14 cellular contexts compared by ENCODE assay signal in the genomic region with DNA sequence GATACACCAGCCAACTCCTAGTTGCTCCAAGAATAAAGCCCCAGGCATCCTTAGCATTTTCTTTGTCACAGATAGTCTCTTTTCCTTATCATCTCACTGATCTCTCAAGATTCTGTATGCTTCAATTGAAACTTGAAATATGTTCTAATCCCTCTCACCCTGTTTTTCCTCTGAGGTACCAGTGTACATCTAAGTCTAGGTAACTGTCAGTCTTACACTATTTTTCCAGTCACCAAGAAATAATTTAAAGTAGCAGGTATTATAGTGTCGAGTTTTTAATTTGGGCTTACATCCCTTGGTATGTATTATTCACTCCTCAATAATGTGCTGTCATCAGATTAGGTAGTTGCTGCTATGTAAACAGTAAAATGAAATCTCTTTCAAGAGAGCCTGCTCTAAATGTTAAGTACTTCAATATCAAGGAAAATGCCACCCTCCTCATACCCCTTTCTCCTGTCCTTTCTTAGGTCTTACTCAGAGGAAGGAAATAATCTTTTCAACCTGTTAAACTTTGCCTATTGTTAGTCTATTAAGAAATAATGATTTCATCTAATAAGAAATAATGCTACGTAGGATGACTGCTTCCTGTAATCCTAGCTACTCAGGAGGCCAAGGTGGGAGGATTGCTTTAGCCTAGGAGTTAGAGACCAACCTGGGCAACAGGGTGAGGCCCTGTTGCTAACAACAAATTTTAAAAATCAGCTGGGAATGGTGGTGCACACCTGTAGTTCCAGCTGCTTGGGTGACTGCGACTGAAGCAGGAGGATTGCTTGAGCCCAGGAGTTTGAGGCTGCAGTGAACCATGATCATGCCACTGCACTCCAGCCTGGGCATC. TPM values are rescaled to one million over a fixed set of nuclear protein-coding genes. Genes with fewer than 3 reads are reported as not detected.
DNase-seq lines count a peak whose midpoint lies in the region; TF ChIP-seq lines count a peak whose summit lies in the region.
"Had no signal": no experiment of that assay in that cellular context is flagged by ENCODE, and none has a peak within 500 bp of the region (broad histone marks: within the 10 kb centered on the region; RNA-seq: fewer than 3 reads in every experiment).

No MANE protein-coding gene starts in this region.

- no peak for TF ChIP-seq CTCF in mammary epithelial cell (conservative IDR thresholded peaks at IDR 0.05 in 1 of 2, IDR thresholded peaks at IDR 0.05 in 1 of 2; ENCODE audit: extremely low read depth in 1 of 2, insufficient read depth in 1 of 2, low read depth in 1 of 2, low read length in 2 of 2)
- TF ChIP-seq CTCF in mesothelial cell of epicardium (IDR thresholded peaks at IDR 0.05; ENCODE audit: unreplicated experiment) = no peak

- peaks cover 54% of the 10 kb centered on the region for H3K4me1 ChIP-seq in ACC112 (ENCODE audit: control insufficient read depth, insufficient read depth, low read length, unreplicated experiment)
- H3K4me1 ChIP-seq in mammary epithelial cell (ENCODE audit: insufficient read depth, low read length) = peaks cover 39% of the 10 kb centered on the region

- BruUV-seq in mammary epithelial cell (replicated peaks; lab: Mats Ljungman, UMichigan) = no TSS peak

- peak overlapping the region; percentile 20 for H3K4me2 ChIP-seq in mammary epithelial cell (ENCODE audit: insufficient read depth, low read depth, low read length)
- H3K4me2 ChIP-seq: BLaER1 treated with 17β-estradiol and CSF1 and Interleukin-3, amounts not matched to agents 10 nM and 100 nM had no signal

- in situ Hi-C loops in mammary epithelial cell (cut with MboI; ENCODE audit: low sequenced_read_pairs in 2 of 2) = no loop called here

- H3K4me3 ChIP-seq in ACC112 (ENCODE audit: low read depth, low read length) (peak overlapping the region; percentile 32; the same call in 1 of the 2 replicates), mammary epithelial cell (replicated peaks in 1 of 3; ENCODE audit: insufficient read depth in 1 of 3, low read depth in 2 of 3, low read length in 3 of 3) (no peak overlapping the region)
- H3K4me3 ChIP-seq: BLaER1 treated with 17β-estradiol and CSF1 and Interleukin-3, amounts not matched to agents 10 nM and 100 nM; vagina had no signal

- no peaks in the 10 kb centered on the region for H4K20me1 ChIP-seq in mammary epithelial cell (ENCODE audit: insufficient read depth, low read length)

- H3K9me3 ChIP-seq in mammary epithelial cell (replicated peaks; ENCODE audit: insufficient read depth, low read length) = no peaks in the 10 kb centered on the region
- H3K9me3 ChIP-seq: BLaER1 treated with 17β-estradiol and CSF1 and Interleukin-3, amounts not matched to agents 10 nM and 100 nM; vagina had no signal

- dilution Hi-C loops in mammary epithelial cell (cut with HindIII; ENCODE audit: low sequenced_read_pairs) = no loop called here

- peaks cover 12% of the 10 kb centered on the region for H3K36me3 Mint-ChIP-seq in mesothelial cell of epicardium
- peaks cover 11% of the 10 kb centered on the region for H3K36me3 Mint-ChIP-seq in activated CD4-positive, alpha-beta T cell treated with anti-CD3 and anti-CD28 coated beads, Interleukin-2, amount 10 ng/mL, durations not matched to agents 24 days and 14 days (ENCODE audit: low read depth)

- H3K36me3 ChIP-seq in ACC112 (ENCODE audit: insufficient read depth, low read length) (peaks cover 9% of the 10 kb centered on the region; the same call in 1 of the 2 replicates), mammary epithelial cell (ENCODE audit: insufficient read depth, low read length) (peaks cover 6% of the 10 kb centered on the region)
- H3K36me3 ChIP-seq: vagina had no signal

- DNase-seq in HT1080 (ENCODE audit: low read depth) (peak; percentile 58), mammary epithelial cell (peak; percentile 20), mesothelial cell of epicardium (ENCODE audit: low spot score in 2 of 2, unreplicated experiment in 2 of 2) (no peak), activated gamma-delta T cell (lab: John Stamatoyannopoulos, UW) (no peak), GDM1 (lab: John Stamatoyannopoulos, UW) (no peak), NCI-H146 (lab: John Stamatoyannopoulos, UW) (no peak)
- DNase-seq in activated CD4-positive, alpha-beta T cell treated with anti-CD3 and anti-CD28 coated beads, Interleukin-2, amount 10 ng/mL, durations not matched to agents 24 days and 14 days = no peak
- DNase-seq: aorta, NCI-H2227 treated with DMSO at 0.1 percent for 48 hours had no signal

- no peaks in the 10 kb centered on the region for H3K27me3 Mint-ChIP-seq in mesothelial cell of epicardium (ENCODE audit: low read depth)
- no peaks in the 10 kb centered on the region for H3K27me3 Mint-ChIP-seq in activated CD4-positive, alpha-beta T cell treated with anti-CD3 and anti-CD28 coated beads, Interleukin-2, amount 10 ng/mL, durations not matched to agents 24 days and 14 days

- no peaks in the 10 kb centered on the region for H3K27me3 ChIP-seq in ACC112 (ENCODE audit: insufficient read depth, low read length)
- H3K27me3 ChIP-seq in mammary epithelial cell (ENCODE audit: insufficient read depth, low read length) = no peaks in the 10 kb centered on the region
- H3K27me3 ChIP-seq: BLaER1 treated with 17β-estradiol and CSF1 and Interleukin-3, amounts not matched to agents 10 nM and 100 nM; vagina had no signal

- H2AFZ ChIP-seq in ACC112 (ENCODE audit: low read length, unreplicated experiment) = no peak overlapping the region
- H2AFZ ChIP-seq in mammary epithelial cell (ENCODE audit: low read depth, low read length) = no peak overlapping the region

- peak overlapping the region; percentile 74 for H3K27ac Mint-ChIP-seq in mesothelial cell of epicardium
- no peak overlapping the region for H3K27ac Mint-ChIP-seq in activated CD4-positive, alpha-beta T cell treated with anti-CD3 and anti-CD28 coated beads, Interleukin-2, amount 10 ng/mL, durations not matched to agents 24 days and 14 days

- H3K27ac ChIP-seq in ACC112 (ENCODE audit: low read depth, low read length) = peak overlapping the region; percentile 60
- H3K27ac ChIP-seq in mammary epithelial cell (ENCODE audit: insufficient read depth, low read depth, low read length) = peak overlapping the region; percentile 64
- H3K27ac ChIP-seq: BLaER1 treated with 17β-estradiol and CSF1 and Interleukin-3, amounts not matched to agents 10 nM and 100 nM; HL-60; vagina; VCaP had no signal

- no peak overlapping the region for H3K4me3 Mint-ChIP-seq in mesothelial cell of epicardium
- H3K4me3 Mint-ChIP-seq in activated CD4-positive, alpha-beta T cell treated with anti-CD3 and anti-CD28 coated beads, Interleukin-2, amount 10 ng/mL, durations not matched to agents 24 days and 14 days = no peak overlapping the region

- intact Hi-C loops in mammary epithelial cell (cut with micrococcal nuclease) = loop anchor here (2.0 kb wide), 1 partner anchor 21 kb away; no protein-coding TSS in a partner anchor
- intact Hi-C loops in activated CD4-positive, alpha-beta T cell treated with anti-CD3 and anti-CD28 coated beads, Interleukin-2, amount 10 ng/mL, durations not matched to agents 24 days and 14 days (cut with micrococcal nuclease) = no loop called here

- H3K4me1 Mint-ChIP-seq in mesothelial cell of epicardium = peaks cover 25% of the 10 kb centered on the region
- H3K4me1 Mint-ChIP-seq in activated CD4-positive, alpha-beta T cell treated with anti-CD3 and anti-CD28 coated beads, Interleukin-2, amount 10 ng/mL, durations not matched to agents 24 days and 14 days = peaks cover 17% of the 10 kb centered on the region

- H3K9me3 Mint-ChIP-seq in mesothelial cell of epicardium = no peaks in the 10 kb centered on the region
- H3K9me3 Mint-ChIP-seq in activated CD4-positive, alpha-beta T cell treated with anti-CD3 and anti-CD28 coated beads, Interleukin-2, amount 10 ng/mL, durations not matched to agents 24 days and 14 days = no peaks in the 10 kb centered on the region

- H3K79me2 ChIP-seq in ACC112 (ENCODE audit: control insufficient read depth, insufficient read depth, low read length, unreplicated experiment) = peaks cover 82% of the 10 kb centered on the region
- peaks cover 81% of the 10 kb centered on the region for H3K79me2 ChIP-seq in mammary epithelial cell (ENCODE audit: insufficient read depth, low read length)

- no peak overlapping the region for H3K9ac ChIP-seq in mammary epithelial cell (ENCODE audit: insufficient read depth, low read length)
- H3K9ac ChIP-seq: BLaER1 treated with 17β-estradiol and CSF1 and Interleukin-3, amounts not matched to agents 10 nM and 100 nM had no signal

- CTCF ChIA-PET in mammary epithelial cell (lab: Charles Lee; ENCODE audit: low non-redundant PET) = no interaction called here

- WGBS in mammary epithelial cell (ENCODE audit: low coverage, missing lambda C conversion rate) = 63% methylated on average over 3 of the region's 3 CpGs

RNA-seq across cellular contexts. Expression of gene TSC22D2, which starts 39.8 kb away (rescaled TPM):
- total RNA-seq in HT1080 (2014; rRNA removed; shearing (Covaris generic)) = 6.2 and 7.7 TPM in 2 replicates
- 17.7 and 21.3 TPM in 2 replicates for polyA plus RNA-seq in HT1080 (2015; cell fraction: cytosol; rRNA removed)
- 33.3 and 33.8 TPM in 2 replicates for polyA plus RNA-seq in HT1080 (2015; cell fraction: nucleus; rRNA removed)
- 10 to 100 TPM; 16.3 to 38.8 TPM for total RNA-seq in mammary epithelial cell
- polyA plus RNA-seq in mammary epithelial cell = 8.3 TPM
- 34.7 TPM for polyA minus RNA-seq in mammary epithelial cell
- 68.7 to 73.2 TPM (median 71.2 TPM) in 3 replicates for total RNA-seq in mesothelial cell of epicardium
- total RNA-seq in activated CD4-positive, alpha-beta T cell treated with anti-CD3 and anti-CD28 coated beads, Interleukin-2, amount 10 ng/mL, durations not matched to agents 24 days and 14 days = 16.4 and 18.7 TPM in 2 replicates

Comparison
In these comparisons a context has a peak if more than half of its experiments do, and no peak if none do; other contexts are left out.
1. DNase-seq: peak in HT1080 (single experiment) and mammary epithelial cell (single experiment); none in mesothelial cell of epicardium (0 of 2), activated CD4-positive, alpha-beta T cell treated with anti-CD3 and anti-CD28 coated beads, Interleukin-2, amount 10 ng/mL, durations not matched to agents 24 days and 14 days (single experiment), activated gamma-delta T cell (single experiment), GDM1 (single experiment) and NCI-H146 (single experiment).